1 cellular context compared by ENCODE assay signal in genomic region chr9:130368631-130369103, GRCh38.
TF ChIP-seq lines count a peak whose summit lies in the region.

No MANE protein-coding gene starts in this region.

TF ChIP-seq in K562, 482 proteins besides CTCF, POLR2A, EP300 and RAD21 (continued from another document and continues in another):
- TF ChIP-seq WHSC1 (IDR thresholded peaks at IDR 0.05; ENCODE audit: low read length) (no peak), ZBTB33 (CRISPR knock-in tag; IDR thresholded peaks at IDR 0.05) (no peak), ZBTB7A (IDR thresholded peaks at IDR 0.05; ENCODE audit: borderline replicate concordance, control insufficient read depth, low read depth, low read length) (no peak), TAF9B (IDR thresholded peaks at IDR 0.05; ENCODE audit: partially characterized antibody) (no peak), SFPQ (IDR thresholded peaks at IDR 0.05; ENCODE audit: low read depth, low read length) (no peak), CREM (IDR thresholded peaks at IDR 0.05; ENCODE audit: low read depth) (0 out of 2 replicates have a peak, but pooled peaks have one; percentile 14), ZMIZ1 (IDR thresholded peaks at IDR 0.05; ENCODE audit: low read depth in 2 of 2, low read length in 2 of 2) (no peak), SMARCA4 (IDR thresholded peaks at IDR 0.05) (peak; percentile 64; the same call in 1 of the 2 replicates), E2F6 (IDR thresholded peaks at IDR 0.05; ENCODE audit: borderline replicate concordance in 1 of 2, extremely low read depth in 1 of 2, insufficient read depth in 1 of 2, insufficient read length in 1 of 2, low read depth in 1 of 2, low read length in 1 of 2, poor library complexity in 1 of 2, severe bottlenecking in 1 of 2) (peak; percentile 29 to 66), FOSL1 (tag; conservative IDR thresholded peaks at IDR 0.05) (peak; percentile 66), DDX20 (tag; IDR thresholded peaks at IDR 0.05; ENCODE audit: low read depth) (no peak), KLF1 (tag; IDR thresholded peaks at IDR 0.05) (peak; percentile 71; the same call in 1 of the 2 replicates), ZBTB12 (CRISPR knock-in tag; IDR thresholded peaks at IDR 0.05) (no peak), NBN (IDR thresholded peaks at IDR 0.05; ENCODE audit: low read depth) (no peak; the same call in 1 of the 2 replicates), MED1 (CRISPR knock-in tag; IDR thresholded peaks at IDR 0.05; ENCODE audit: borderline replicate concordance) (no peak), NR2C1 (IDR thresholded peaks at IDR 0.05) (no peak), NR2C1 (tag; IDR thresholded peaks at IDR 0.05) (no peak), FOXM1 (IDR thresholded peaks at IDR 0.05; ENCODE audit: low read depth) (0 out of 2 replicates have a peak, but pooled peaks have one; percentile 44), FOXM1 (CRISPR knock-in tag; IDR thresholded peaks at IDR 0.05; ENCODE audit: low read depth) (no peak), JUND (IDR thresholded peaks at IDR 0.05; ENCODE audit: borderline replicate concordance, low read depth, low read length) (peak; percentile 82), JUND (tag; IDR thresholded peaks at IDR 0.05; ENCODE audit: borderline replicate concordance, low read depth, low read length) (peak; percentile 57; the same call in 1 of the 3 replicates), TEAD1 (CRISPR knock-in tag; IDR thresholded peaks at IDR 0.05) (no peak), ZC3H11A (IDR thresholded peaks at IDR 0.05; ENCODE audit: low read depth, low read length) (no peak), MCM5 (IDR thresholded peaks at IDR 0.05; ENCODE audit: low read depth) (no peak), ELK3 (CRISPR knock-in tag; IDR thresholded peaks at IDR 0.05) (no peak), PURB (CRISPR knock-in tag; IDR thresholded peaks at IDR 0.05; ENCODE audit: low read depth) (no peak), PATZ1 (CRISPR knock-in tag; IDR thresholded peaks at IDR 0.05; ENCODE audit: borderline replicate concordance) (no peak), C11orf30 (IDR thresholded peaks at IDR 0.05; ENCODE audit: low read depth) (no peak), MGA (IDR thresholded peaks at IDR 0.05) (peak; percentile 64), NONO (IDR thresholded peaks at IDR 0.05; ENCODE audit: low read depth in 2 of 2, low read length in 1 of 2) (no peak), ZC3H8 (IDR thresholded peaks at IDR 0.05) (no peak), RBM22 (IDR thresholded peaks at IDR 0.05; ENCODE audit: low read depth, low read length, poor library complexity, severe bottlenecking) (no peak)
